In the genomic region with DNA sequence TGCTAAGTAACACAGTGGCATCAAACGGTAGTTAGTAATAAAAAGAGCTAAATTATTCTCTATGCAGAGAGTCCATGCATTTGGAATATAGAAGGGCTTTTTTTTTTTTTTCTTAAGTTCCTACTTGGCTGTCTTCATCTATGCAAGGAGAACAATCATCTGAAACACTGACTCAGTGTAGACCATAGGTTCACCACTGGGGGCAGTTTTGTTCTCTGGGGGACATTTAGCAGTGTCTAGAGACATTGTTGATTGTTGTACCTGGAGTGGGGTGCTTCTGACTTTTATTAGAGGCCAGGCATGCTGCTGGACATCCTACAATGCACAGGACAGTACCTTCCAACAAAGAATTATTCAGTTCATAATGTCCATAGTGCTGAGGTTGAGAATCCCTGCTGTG, we compare ENCODE assay signal across 21 cellular contexts. TPM values are rescaled to one million over a fixed set of nuclear protein-coding genes. Genes with fewer than 3 reads are reported as not detected.
A peak's percentile ranks its signal among the peaks of the same experiment; 100 is the strongest.
DNase-seq lines count a peak whose midpoint lies in the region; ATAC-seq and TF ChIP-seq lines count a peak whose summit lies in the region.
"Had no signal": no experiment of that assay in that cellular context is flagged by ENCODE, and none has a peak within 500 bp of the region (broad histone marks: within the 10 kb centered on the region; RNA-seq: fewer than 3 reads in every experiment).

No MANE protein-coding gene starts in this region.

- TF ChIP-seq RAD21 in HCT116 (IDR thresholded peaks at IDR 0.05; ENCODE audit: low read depth) = no peak

- CTCF ChIA-PET in HCT116 (lab: Charles Lee) = no interaction called here

- H3K27ac ChIP-seq in DOHH2 (ENCODE audit: low read depth, low read length) (no peak overlapping the region), HCT116 (ENCODE audit: low read depth, low read length) (no peak overlapping the region), OCI-LY3 (ENCODE audit: low read length) (no peak overlapping the region), hepatocyte (peak overlapping the region; percentile 26), left lung (no peak overlapping the region)
- H3K27ac ChIP-seq: pancreas had no signal

- ATAC-seq in HCT116 = peak; percentile 72
- no peak for ATAC-seq in left lung
- ATAC-seq: pancreas had no signal

- H3K9ac ChIP-seq in HCT116 (ENCODE audit: low read length) (no peak overlapping the region), OCI-LY3 (ENCODE audit: low read length) (no peak overlapping the region)
- H3K9ac ChIP-seq: SK-N-SH had no signal

- RAD21 ChIA-PET in HCT116 (lab: Charles Lee; ENCODE audit: low non-redundant PET in 1 of 2, low total read pairs in 2 of 2, uncharacterized antibody in 2 of 2, unreplicated experiment in 2 of 2) = no interaction called here

- H3K4me1 ChIP-seq in DOHH2 (ENCODE audit: control insufficient read depth, low read length) (no peaks in the 10 kb centered on the region), HCT116 (ENCODE audit: control insufficient read depth in 1 of 2, insufficient read depth in 2 of 2, low read length in 2 of 2) (no peaks in the 10 kb centered on the region), OCI-LY3 (ENCODE audit: low read length) (no peaks in the 10 kb centered on the region), hepatocyte (ENCODE audit: insufficient read depth) (no peaks in the 10 kb centered on the region), left lung (no peaks in the 10 kb centered on the region)
- H3K4me1 ChIP-seq: pancreas had no signal

- TF ChIP-seq CTCF in DOHH2 (IDR thresholded peaks at IDR 0.05; ENCODE audit: low read depth, low read length, poor library complexity, severe bottlenecking) (peak; percentile 25), HCT116 (IDR thresholded peaks at IDR 0.05 in 2 of 3, conservative IDR thresholded peaks at IDR 0.05 in 1 of 3; ENCODE audit: borderline replicate concordance in 1 of 3, insufficient read depth in 1 of 3, low read depth in 2 of 3, low read length in 2 of 3) (peak in 2 of 3 experiments; percentile 30 to 44; a peak in 3 of 6 replicates), OCI-LY3 (IDR thresholded peaks at IDR 0.05; ENCODE audit: low read depth, low read length) (peak; percentile 39), hepatocyte (IDR thresholded peaks at IDR 0.05; ENCODE audit: poor library complexity) (no peak), left lung (IDR thresholded peaks at IDR 0.05) (no peak)

- TF ChIP-seq POLR2A in HCT116 (IDR thresholded peaks at IDR 0.05; ENCODE audit: borderline replicate concordance, extremely low read depth, insufficient read depth, insufficient read length) = no peak

- no peak overlapping the region for H2AFZ ChIP-seq in HCT116 (ENCODE audit: low read depth, low read length, poor library complexity, severe bottlenecking)
- no peak overlapping the region for H2AFZ ChIP-seq in OCI-LY3 (ENCODE audit: low read depth, low read length)
- H2AFZ ChIP-seq in hepatocyte = no peak overlapping the region

- WGBS in hepatocyte (ENCODE audit: low lambda C conversion rate, missing lambda C conversion rate) = 94% methylated on average over 1 of the region's 1 CpG

- H3K4me3 ChIP-seq in DOHH2 (ENCODE audit: low read length) (no peak overlapping the region), HCT116 (replicated peaks in 1 of 2; ENCODE audit: low read depth in 1 of 2, low read length in 2 of 2) (no peak overlapping the region), OCI-LY3 (ENCODE audit: low read length) (no peak overlapping the region), hepatocyte (no peak overlapping the region), left lung (no peak overlapping the region)
- H3K4me3 ChIP-seq: pancreas had no signal

- no peaks in the 10 kb centered on the region for H3K27me3 ChIP-seq in DOHH2 (ENCODE audit: control insufficient read depth, low read length)
- H3K27me3 ChIP-seq in HCT116 (ENCODE audit: insufficient read depth, low read length) = no peaks in the 10 kb centered on the region
- H3K27me3 ChIP-seq in OCI-LY3 (ENCODE audit: low read depth, low read length) = no peaks in the 10 kb centered on the region
- H3K27me3 ChIP-seq in hepatocyte = no peaks in the 10 kb centered on the region
- no peaks in the 10 kb centered on the region for H3K27me3 ChIP-seq in left lung
- H3K27me3 ChIP-seq: pancreas had no signal

- DNase-seq in HCT116 (ENCODE audit: low read depth, low spot score) = no peak
- no peak for DNase-seq in hepatocyte (ENCODE audit: low spot score)
- no peak for DNase-seq in NCI-H2196 (lab: John Stamatoyannopoulos, UW; ENCODE audit: unreplicated experiment)
- DNase-seq in activated gamma-delta T cell treated with Interleukin-2 at 50 U/mL for 16 hours = no peak
- DNase-seq in activated CD4-positive, CD25-positive, alpha-beta regulatory T cell treated with anti-CD3 and anti-CD28 coated beads, Interleukin-2, amount 50 U/mL, for 72 hours = no peak
- no peak for DNase-seq in left lung
- DNase-seq: activated CD4-positive, alpha-beta T cell treated with anti-CD3 and anti-CD28 coated beads for 48 hours; activated CD8-positive, alpha-beta memory T cell treated with anti-CD3 and anti-CD28 coated beads, Interleukin-2, amount 50 U/mL, for 48 hours; activated gamma-delta T cell; AML-193; cerebellar nuclear complex; effector memory CD4-positive, alpha-beta T cell; GDM1; NCI-H1417; NCI-H2171 treated with DMSO at 0.1 percent for 48 hours; NCI-H774; pancreas; SK-N-SH; T-helper 9 cell had no signal

- no peaks in the 10 kb centered on the region for H3K79me2 ChIP-seq in DOHH2 (ENCODE audit: control insufficient read depth, low read length)
- no peaks in the 10 kb centered on the region for H3K79me2 ChIP-seq in HCT116 (ENCODE audit: insufficient read depth, low read length)
- H3K79me2 ChIP-seq in OCI-LY3 (ENCODE audit: low read length) = no peaks in the 10 kb centered on the region
- no peaks in the 10 kb centered on the region for H3K79me2 ChIP-seq in hepatocyte

- H3K9me3 ChIP-seq in DOHH2 (ENCODE audit: control insufficient read depth, insufficient read depth, low read length) (no peaks in the 10 kb centered on the region), HCT116 (ENCODE audit: control insufficient read depth in 1 of 2, insufficient read depth in 1 of 2, low read depth in 1 of 2, low read length in 2 of 2) (no peaks in the 10 kb centered on the region), OCI-LY3 (ENCODE audit: insufficient read depth, low read length) (no peaks in the 10 kb centered on the region), hepatocyte (ENCODE audit: low read depth) (no peaks in the 10 kb centered on the region), left lung (no peaks in the 10 kb centered on the region)
- H3K9me3 ChIP-seq: pancreas, SK-N-SH had no signal

- no peaks in the 10 kb centered on the region for H4K20me1 ChIP-seq in DOHH2 (ENCODE audit: control insufficient read depth, insufficient read depth, low read depth, low read length)
- H4K20me1 ChIP-seq in HCT116 (ENCODE audit: insufficient read depth) = no peaks in the 10 kb centered on the region
- H4K20me1 ChIP-seq in OCI-LY3 (ENCODE audit: insufficient read depth, low read length) = peaks cover 57% of the 10 kb centered on the region; the same call in 1 of the 2 replicates
- no peaks in the 10 kb centered on the region for H4K20me1 ChIP-seq in hepatocyte (ENCODE audit: insufficient read depth, poor library complexity, severe bottlenecking)

- H3K4me2 ChIP-seq in DOHH2 (ENCODE audit: low read length) (no peak overlapping the region), HCT116 (ENCODE audit: low read length) (no peak overlapping the region), OCI-LY3 (ENCODE audit: low read length) (no peak overlapping the region), hepatocyte (no peak overlapping the region)
- H3K4me2 ChIP-seq: SK-N-SH had no signal

- H3K9me2 ChIP-seq in DOHH2 (replicated peaks; ENCODE audit: control insufficient read depth, low read length) (no peaks in the 10 kb centered on the region), HCT116 (ENCODE audit: insufficient read depth) (no peaks in the 10 kb centered on the region), hepatocyte (replicated peaks; ENCODE audit: insufficient read depth) (no peaks in the 10 kb centered on the region)
- H3K9me2 ChIP-seq: SK-N-SH had no signal

- no TSS peak for BruUV-seq in HCT116 (replicated peaks; lab: Mats Ljungman, UMichigan)

- H3F3A ChIP-seq in DOHH2 (ENCODE audit: control insufficient read depth, insufficient read depth) = peaks cover 14% of the 10 kb centered on the region; the same call in 1 of the 2 replicates

- H3K36me3 ChIP-seq in DOHH2 (ENCODE audit: control insufficient read depth, low read length) (peaks cover 8% of the 10 kb centered on the region), HCT116 (ENCODE audit: control insufficient read depth in 1 of 2, insufficient read depth in 2 of 2, low read length in 2 of 2) (peaks cover 3 to 12% of the 10 kb centered on the region in 2 experiments; a peak in 2 of 4 replicates), OCI-LY3 (replicated peaks; ENCODE audit: low read depth, low read length) (peaks cover 57% of the 10 kb centered on the region), hepatocyte (replicated peaks; ENCODE audit: insufficient read depth, low read depth) (no peaks in the 10 kb centered on the region), left lung (peaks cover 0 to 15% of the 10 kb centered on the region in 2 donors)
- H3K36me3 ChIP-seq: pancreas had no signal

- intact Hi-C loops in HCT116 (cut with micrococcal nuclease) = no loop called here
- intact Hi-C loops in left lung (cut with DNase I) = no loop called here

- POLR2A ChIA-PET in HCT116 (lab: Charles Lee) = no interaction called here

TF ChIP-seq in HCT116, 20 proteins besides CTCF, POLR2A, EP300 and RAD21 (continues in another document):
- TF ChIP-seq EZH2 (IDR thresholded peaks at IDR 0.05) (no peak), CEBPB (IDR thresholded peaks at IDR 0.05; ENCODE audit: low read depth) (no peak), EGR1 (IDR thresholded peaks at IDR 0.05; ENCODE audit: low read depth) (no peak)
- TF ChIP-seq, protein P1, sequence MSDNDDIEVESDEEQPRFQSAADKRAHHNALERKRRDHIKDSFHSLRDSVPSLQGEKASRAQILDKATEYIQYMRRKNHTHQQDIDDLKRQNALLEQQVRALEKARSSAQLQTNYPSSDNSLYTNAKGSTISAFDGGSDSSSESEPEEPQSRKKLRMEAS (IDR thresholded peaks at IDR 0.05) = no peak

RNA-seq across cellular contexts. Expression of a gene that starts 41.2 kb away (rescaled TPM):
- total RNA-seq in HCT116 (2021; ENCODE audit: unreplicated experiment) (52.7 TPM), hepatocyte (18.0 and 24.9 TPM in 2 replicates), left lung (10 to 100 TPM; 18.9 to 22.8 TPM)
- polyA plus RNA-seq in HCT116 (2012) = 23.7 and 34.4 TPM in 2 replicates
- polyA plus RNA-seq in hepatocyte = 10.9 and 15.7 TPM in 2 replicates

Comparison
In these comparisons a context has a peak if more than half of its experiments do, and no peak if none do; other contexts are left out.
1. CTCF ChIP-seq: peak in DOHH2 (single experiment), HCT116 (2 of 3) and OCI-LY3 (single experiment); none in hepatocyte (single experiment) and left lung (0 of 2).